8 cellular contexts compared by ENCODE assay signal in genomic region chr4:18022572-18023039, GRCh38. TPM values are rescaled to one million over a fixed set of nuclear protein-coding genes. Genes with fewer than 3 reads are reported as not detected.
DNase-seq lines count a peak whose midpoint lies in the region; ATAC-seq, FAIRE-seq and TF ChIP-seq lines count a peak whose summit lies in the region.

No MANE protein-coding gene starts in this region.

- TF ChIP-seq CTCF in HEK293 (tag by site-specific recombination; IDR thresholded peaks at IDR 0.05) = no peak
- no peak for TF ChIP-seq CTCF in WTC11 (IDR thresholded peaks at IDR 0.05)
- TF ChIP-seq CTCF in smooth muscle cell (IDR thresholded peaks at IDR 0.05; ENCODE audit: borderline replicate concordance, insufficient read depth, poor library complexity, severe bottlenecking) = no peak

- no peak overlapping the region for H3K27ac ChIP-seq in HEK293 (ENCODE audit: extremely low read depth, low read depth, low read length)
- H3K27ac ChIP-seq in smooth muscle cell (ENCODE audit: low read depth) = peak overlapping the region; percentile 78

- H3K36me3 Mint-ChIP-seq in WTC11 = no peaks in the 10 kb centered on the region

- peak overlapping the region; percentile 53 for H3K9ac ChIP-seq in smooth muscle cell (ENCODE audit: low read depth)

- H3K79me2 ChIP-seq in smooth muscle cell (ENCODE audit: low read depth) = peaks cover 30% of the 10 kb centered on the region

- H3K9me3 Mint-ChIP-seq in WTC11 = no peaks in the 10 kb centered on the region

- peak overlapping the region; percentile 92 for H3K4me2 ChIP-seq in smooth muscle cell

- H2AFZ ChIP-seq in smooth muscle cell (ENCODE audit: low read depth) = peak overlapping the region; percentile 98

- H3K4me3 ChIP-seq in HEK293 (ENCODE audit: low read depth, low read length) = peak overlapping the region; percentile 75
- peak overlapping the region; percentile 74 for H3K4me3 ChIP-seq in iPS-11a (ENCODE audit: low read depth, low read length)
- H3K4me3 ChIP-seq in smooth muscle cell = peak overlapping the region; percentile 73

- peaks cover 21% of the 10 kb centered on the region for H4K20me1 ChIP-seq in smooth muscle cell (ENCODE audit: low read depth)

- H3F3A ChIP-seq in smooth muscle cell (ENCODE audit: low read depth) = peaks cover 7% of the 10 kb centered on the region

- H3K4me1 ChIP-seq in HEK293 (ENCODE audit: control insufficient read depth, insufficient read depth, low read length) = no peaks in the 10 kb centered on the region
- H3K4me1 ChIP-seq in smooth muscle cell (ENCODE audit: low read depth) = peaks cover 12% of the 10 kb centered on the region

- DNase-seq in WTC11 (ENCODE audit: low spot score) (no peak), smooth muscle cell (lab: John Stamatoyannopoulos, UW; ENCODE audit: unreplicated experiment) (no peak), urothelium cell line (ENCODE audit: low spot score) (no peak), NCI-H146 treated with DMSO at 0.1 percent for 48 hours (lab: John Stamatoyannopoulos, UW; ENCODE audit: unreplicated experiment) (no peak), SHP77 treated with DMSO at 0.1 percent for 48 hours (lab: John Stamatoyannopoulos, UW) (no peak), iPS-NIHi7 (ENCODE audit: extremely low spot score) (no peak)

- H3K4me3 Mint-ChIP-seq in WTC11 = peak overlapping the region; percentile 91

- H3K27me3 ChIP-seq in smooth muscle cell (ENCODE audit: low read depth) = no peaks in the 10 kb centered on the region

- peaks cover 18% of the 10 kb centered on the region for H3K4me1 Mint-ChIP-seq in WTC11

- H3K9me3 ChIP-seq in HEK293 (ENCODE audit: control insufficient read depth, insufficient read depth, low read depth, low read length) = no peaks in the 10 kb centered on the region
- no peaks in the 10 kb centered on the region for H3K9me3 ChIP-seq in smooth muscle cell (replicated peaks; ENCODE audit: low read depth)

- H3K27me3 Mint-ChIP-seq in WTC11 (ENCODE audit: low read depth) = peaks cover 31% of the 10 kb centered on the region

- H3K36me3 ChIP-seq in HEK293 (ENCODE audit: control insufficient read depth in 2 of 2, insufficient read depth in 1 of 2, low read length in 2 of 2) (no peaks in the 10 kb centered on the region), smooth muscle cell (ENCODE audit: low read depth) (no peaks in the 10 kb centered on the region)

- POLR2A ChIA-PET in HEK293 (lab: Yijun Ruan, JAX) = interaction anchor here (1.0 kb wide), 1 partner anchor 212 kb away, joined by 6 read pairs; the partner anchor contains the start of genes DCAF16 and NCAPG
- POLR2A ChIA-PET in WTC11 (lab: Charles Lee) = interaction anchor here (0.6 to 0.7 kb wide), 2 partner anchors 138 to 192 kb away, joined by 3 to 5 read pairs; no protein-coding TSS in a partner anchor

- whole genome bisulfite sequencing in smooth muscle cell (ENCODE audit: low lambda C conversion rate) = 6% methylated on average over 19 of the region's 19 CpGs

- FAIRE-seq in urothelium cell line (lab: Jason Lieb, UNC) = no peak

- CTCF ChIA-PET in HEK293 (lab: Yijun Ruan, JAX) = interaction anchor here (0.6 kb wide), 1 partner anchor 475 kb away, joined by 4 read pairs; no protein-coding TSS in a partner anchor
- CTCF ChIA-PET in WTC11 (lab: Charles Lee) = interaction anchor here (1.0 kb wide), 2 partner anchors 205 to 276 kb away, joined by 3 to 5 read pairs; no protein-coding TSS in a partner anchor

- ATAC-seq in WTC11 = no peak

- no peak overlapping the region; the same call in 1 of the 2 replicates for H3K27ac Mint-ChIP-seq in WTC11

TF ChIP-seq in HEK293, 187 proteins besides CTCF, POLR2A, EP300 and RAD21:
- TF ChIP-seq ZNF138 (tag by site-specific recombination; IDR thresholded peaks at IDR 0.05; ENCODE audit: borderline replicate concordance) (no peak), ZNF335 (tag by site-specific recombination; conservative IDR thresholded peaks at IDR 0.05) (peak; percentile 16; the same call in 1 of the 2 replicates), SP3 (tag by site-specific recombination; IDR thresholded peaks at IDR 0.05) (no peak), ZBTB8A (tag by site-specific recombination; IDR thresholded peaks at IDR 0.05) (no peak), ZNF654 (tag by site-specific recombination; IDR thresholded peaks at IDR 0.05; ENCODE audit: low read depth) (no peak)
- TF ChIP-seq, protein P1, sequence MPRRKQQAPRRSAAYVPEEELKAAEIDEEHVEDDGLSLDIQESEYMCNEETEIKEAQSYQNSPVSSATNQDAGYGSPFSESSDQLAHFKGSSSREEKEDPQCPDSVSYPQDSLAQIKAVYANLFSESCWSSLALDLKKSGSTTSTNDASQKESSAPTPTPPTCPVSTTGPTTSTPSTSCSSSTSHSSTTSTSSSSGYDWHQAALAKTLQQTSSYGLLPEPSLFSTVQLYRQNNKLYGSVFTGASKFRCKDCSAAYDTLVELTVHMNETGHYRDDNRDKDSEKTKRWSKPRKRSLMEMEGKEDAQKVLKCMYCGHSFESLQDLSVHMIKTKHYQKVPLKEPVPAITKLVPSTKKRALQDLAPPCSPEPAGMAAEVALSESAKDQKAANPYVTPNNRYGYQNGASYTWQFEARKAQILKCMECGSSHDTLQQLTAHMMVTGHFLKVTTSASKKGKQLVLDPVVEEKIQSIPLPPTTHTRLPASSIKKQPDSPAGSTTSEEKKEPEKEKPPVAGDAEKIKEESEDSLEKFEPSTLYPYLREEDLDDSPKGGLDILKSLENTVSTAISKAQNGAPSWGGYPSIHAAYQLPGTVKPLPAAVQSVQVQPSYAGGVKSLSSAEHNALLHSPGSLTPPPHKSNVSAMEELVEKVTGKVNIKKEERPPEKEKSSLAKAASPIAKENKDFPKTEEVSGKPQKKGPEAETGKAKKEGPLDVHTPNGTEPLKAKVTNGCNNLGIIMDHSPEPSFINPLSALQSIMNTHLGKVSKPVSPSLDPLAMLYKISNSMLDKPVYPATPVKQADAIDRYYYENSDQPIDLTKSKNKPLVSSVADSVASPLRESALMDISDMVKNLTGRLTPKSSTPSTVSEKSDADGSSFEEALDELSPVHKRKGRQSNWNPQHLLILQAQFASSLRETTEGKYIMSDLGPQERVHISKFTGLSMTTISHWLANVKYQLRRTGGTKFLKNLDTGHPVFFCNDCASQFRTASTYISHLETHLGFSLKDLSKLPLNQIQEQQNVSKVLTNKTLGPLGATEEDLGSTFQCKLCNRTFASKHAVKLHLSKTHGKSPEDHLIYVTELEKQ (tag by site-specific recombination; IDR thresholded peaks at IDR 0.05; ENCODE audit: borderline replicate concordance) = no peak

TF ChIP-seq in WTC11, 78 proteins besides CTCF, POLR2A, EP300 and RAD21 (continues in another document):
- TF ChIP-seq, protein P2, sequence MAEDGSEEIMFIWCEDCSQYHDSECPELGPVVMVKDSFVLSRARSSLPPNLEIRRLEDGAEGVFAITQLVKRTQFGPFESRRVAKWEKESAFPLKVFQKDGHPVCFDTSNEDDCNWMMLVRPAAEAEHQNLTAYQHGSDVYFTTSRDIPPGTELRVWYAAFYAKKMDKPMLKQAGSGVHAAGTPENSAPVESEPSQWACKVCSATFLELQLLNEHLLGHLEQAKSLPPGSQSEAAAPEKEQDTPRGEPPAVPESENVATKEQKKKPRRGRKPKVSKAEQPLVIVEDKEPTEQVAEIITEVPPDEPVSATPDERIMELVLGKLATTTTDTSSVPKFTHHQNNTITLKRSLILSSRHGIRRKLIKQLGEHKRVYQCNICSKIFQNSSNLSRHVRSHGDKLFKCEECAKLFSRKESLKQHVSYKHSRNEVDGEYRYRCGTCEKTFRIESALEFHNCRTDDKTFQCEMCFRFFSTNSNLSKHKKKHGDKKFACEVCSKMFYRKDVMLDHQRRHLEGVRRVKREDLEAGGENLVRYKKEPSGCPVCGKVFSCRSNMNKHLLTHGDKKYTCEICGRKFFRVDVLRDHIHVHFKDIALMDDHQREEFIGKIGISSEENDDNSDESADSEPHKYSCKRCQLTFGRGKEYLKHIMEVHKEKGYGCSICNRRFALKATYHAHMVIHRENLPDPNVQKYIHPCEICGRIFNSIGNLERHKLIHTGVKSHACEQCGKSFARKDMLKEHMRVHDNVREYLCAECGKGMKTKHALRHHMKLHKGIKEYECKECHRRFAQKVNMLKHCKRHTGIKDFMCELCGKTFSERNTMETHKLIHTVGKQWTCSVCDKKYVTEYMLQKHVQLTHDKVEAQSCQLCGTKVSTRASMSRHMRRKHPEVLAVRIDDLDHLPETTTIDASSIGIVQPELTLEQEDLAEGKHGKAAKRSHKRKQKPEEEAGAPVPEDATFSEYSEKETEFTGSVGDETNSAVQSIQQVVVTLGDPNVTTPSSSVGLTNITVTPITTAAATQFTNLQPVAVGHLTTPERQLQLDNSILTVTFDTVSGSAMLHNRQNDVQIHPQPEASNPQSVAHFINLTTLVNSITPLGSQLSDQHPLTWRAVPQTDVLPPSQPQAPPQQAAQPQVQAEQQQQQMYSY (CRISPR knock-in tag; IDR thresholded peaks at IDR 0.05) = no peak
- TF ChIP-seq, protein P3, sequence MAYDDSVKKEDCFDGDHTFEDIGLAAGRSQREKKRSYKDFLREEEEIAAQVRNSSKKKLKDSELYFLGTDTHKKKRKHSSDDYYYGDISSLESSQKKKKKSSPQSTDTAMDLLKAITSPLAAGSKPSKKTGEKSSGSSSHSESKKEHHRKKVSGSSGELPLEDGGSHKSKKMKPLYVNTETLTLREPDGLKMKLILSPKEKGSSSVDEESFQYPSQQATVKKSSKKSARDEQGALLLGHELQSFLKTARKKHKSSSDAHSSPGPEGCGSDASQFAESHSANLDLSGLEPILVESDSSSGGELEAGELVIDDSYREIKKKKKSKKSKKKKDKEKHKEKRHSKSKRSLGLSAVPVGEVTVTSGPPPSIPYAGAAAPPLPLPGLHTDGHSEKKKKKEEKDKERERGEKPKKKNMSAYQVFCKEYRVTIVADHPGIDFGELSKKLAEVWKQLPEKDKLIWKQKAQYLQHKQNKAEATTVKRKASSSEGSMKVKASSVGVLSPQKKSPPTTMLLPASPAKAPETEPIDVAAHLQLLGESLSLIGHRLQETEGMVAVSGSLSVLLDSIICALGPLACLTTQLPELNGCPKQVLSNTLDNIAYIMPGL (CRISPR knock-in tag; IDR thresholded peaks at IDR 0.05) = no peak

RNA-seq across cellular contexts. Expression of gene LCORL, which starts 1.1 kb away (rescaled TPM):
- 19.9 to 22.3 TPM (median 21.8 TPM) in 3 replicates for total RNA-seq in WTC11 (2021)
- 15.9 and 16.6 TPM in 2 replicates for total RNA-seq in smooth muscle cell
- 6.7 and 11.2 TPM in 2 replicates for polyA plus RNA-seq in smooth muscle cell
